ENCODE assay signal across 9 cellular contexts in genomic region chr7:157411580-157411979, GRCh38.
DNase-seq lines count a peak whose midpoint lies in the region; ATAC-seq and TF ChIP-seq lines count a peak whose summit lies in the region.
"Had no signal": no experiment of that assay in that cellular context is flagged by ENCODE, and none has a peak within 500 bp of the region (broad histone marks: within the 10 kb centered on the region; RNA-seq: fewer than 3 reads in every experiment).

No MANE protein-coding gene starts in this region.

- no peak for DNase-seq in activated naive CD4-positive, alpha-beta T cell treated with anti-CD3 and anti-CD28 coated beads for 36 hours
- no peak for DNase-seq in activated naive CD4-positive, alpha-beta T cell (lab: John Stamatoyannopoulos, UW)
- peak; percentile 78 for DNase-seq in activated CD4-positive, alpha-beta memory T cell treated with anti-CD3 and anti-CD28 coated beads for 36 hours
- DNase-seq in foreskin keratinocyte (no peak), COR-L47 (lab: John Stamatoyannopoulos, UW) (no peak), esophagus muscularis mucosa (ENCODE audit: extremely low spot score) (no peak)
- DNase-seq in stimulated activated CD8-positive, alpha-beta memory T cell treated with anti-CD3 and anti-CD28 coated beads, Interleukin-7, amount 100 ng/mL, for 4 hours (ENCODE audit: low read depth in 2 of 2), result peak; percentile 26 to 36
- DNase-seq: NCI-H1105 treated with DMSO at 0.1 percent for 48 hours had no signal

- ATAC-seq in foreskin keratinocyte (peak; percentile 6), HG03095 (IDR thresholded peaks at IDR 0.05; ENCODE audit: unreplicated experiment) (no peak)

- peaks cover 11% of the 10 kb centered on the region for H3K36me3 Mint-ChIP-seq in activated naive CD4-positive, alpha-beta T cell treated with anti-CD3 and anti-CD28 coated beads for 36 hours (ENCODE audit: low read depth)
- H3K36me3 Mint-ChIP-seq in activated CD4-positive, alpha-beta memory T cell treated with anti-CD3 and anti-CD28 coated beads for 36 hours, result peaks cover 27% of the 10 kb centered on the region

- intact Hi-C loops in activated naive CD4-positive, alpha-beta T cell treated with anti-CD3 and anti-CD28 coated beads for 36 hours (cut with micrococcal nuclease), result no loop called here
- intact Hi-C loops in activated CD4-positive, alpha-beta memory T cell treated with anti-CD3 and anti-CD28 coated beads for 36 hours (cut with micrococcal nuclease), result no loop called here
- intact Hi-C loops in esophagus muscularis mucosa (cut with DNase I), result no loop called here

- POLR2A ChIA-PET in activated CD4-positive, alpha-beta memory T cell treated with anti-CD3 and anti-CD28 coated beads for 36 hours (lab: Charles Lee), result no interaction called here

- no peak for TF ChIP-seq EP300 in esophagus muscularis mucosa (IDR thresholded peaks at IDR 0.05)

- H3K36me3 ChIP-seq in esophagus muscularis mucosa, result peaks cover 36 to 94% (median 88%) of the 10 kb centered on the region in 4 donors

- no peak overlapping the region for H3K4me3 ChIP-seq in esophagus muscularis mucosa

- no peak for TF ChIP-seq CTCF in foreskin keratinocyte (conservative IDR thresholded peaks at IDR 0.05)
- no peak for TF ChIP-seq CTCF in esophagus muscularis mucosa (IDR thresholded peaks at IDR 0.05)

- H3K27me3 ChIP-seq in foreskin keratinocyte (no peaks in the 10 kb centered on the region), esophagus muscularis mucosa (no peaks in the 10 kb centered on the region)

- H3K27me3 Mint-ChIP-seq in activated naive CD4-positive, alpha-beta T cell treated with anti-CD3 and anti-CD28 coated beads for 36 hours (ENCODE audit: low read depth), result no peaks in the 10 kb centered on the region
- H3K27me3 Mint-ChIP-seq in activated CD4-positive, alpha-beta memory T cell treated with anti-CD3 and anti-CD28 coated beads for 36 hours, result no peaks in the 10 kb centered on the region

- TF ChIP-seq POLR2A in esophagus muscularis mucosa (IDR thresholded peaks at IDR 0.05; ENCODE audit: low read depth), result no peak

- no peaks in the 10 kb centered on the region for H3K9me3 ChIP-seq in esophagus muscularis mucosa

- WGBS in esophagus muscularis mucosa, result 91% methylated on average over 19 of the region's 19 CpGs

- H3K4me1 ChIP-seq in foreskin keratinocyte, result peaks cover 4% of the 10 kb centered on the region
- H3K4me1 ChIP-seq in esophagus muscularis mucosa, result peaks cover 0 to under 1% (median 0%) of the 10 kb centered on the region in 4 donors

- peak overlapping the region; percentile 59 for H3K27ac Mint-ChIP-seq in activated naive CD4-positive, alpha-beta T cell treated with anti-CD3 and anti-CD28 coated beads for 36 hours
- H3K27ac Mint-ChIP-seq in activated CD4-positive, alpha-beta memory T cell treated with anti-CD3 and anti-CD28 coated beads for 36 hours, result peak overlapping the region; percentile 85

- CTCF ChIA-PET in activated naive CD4-positive, alpha-beta T cell treated with anti-CD3 and anti-CD28 coated beads for 36 hours (lab: Charles Lee), result no interaction called here
- CTCF ChIA-PET in activated CD4-positive, alpha-beta memory T cell treated with anti-CD3 and anti-CD28 coated beads for 36 hours (lab: Charles Lee), result no interaction called here

- H3K4me1 Mint-ChIP-seq in activated naive CD4-positive, alpha-beta T cell treated with anti-CD3 and anti-CD28 coated beads for 36 hours (ENCODE audit: low read depth), result peaks cover 3% of the 10 kb centered on the region
- H3K4me1 Mint-ChIP-seq in activated CD4-positive, alpha-beta memory T cell treated with anti-CD3 and anti-CD28 coated beads for 36 hours (ENCODE audit: low read depth), result peaks cover 22% of the 10 kb centered on the region

- H3K27ac ChIP-seq in foreskin keratinocyte, result no peak overlapping the region
- no peak overlapping the region for H3K27ac ChIP-seq in esophagus muscularis mucosa (replicated peaks in 1 of 4)

- no peaks in the 10 kb centered on the region for H3K9me3 Mint-ChIP-seq in activated naive CD4-positive, alpha-beta T cell treated with anti-CD3 and anti-CD28 coated beads for 36 hours
- no peaks in the 10 kb centered on the region for H3K9me3 Mint-ChIP-seq in activated CD4-positive, alpha-beta memory T cell treated with anti-CD3 and anti-CD28 coated beads for 36 hours

- no peak overlapping the region for H3K4me3 Mint-ChIP-seq in activated naive CD4-positive, alpha-beta T cell treated with anti-CD3 and anti-CD28 coated beads for 36 hours
- H3K4me3 Mint-ChIP-seq in activated CD4-positive, alpha-beta memory T cell treated with anti-CD3 and anti-CD28 coated beads for 36 hours, result peak overlapping the region; percentile 44

Comparison
In these comparisons a context has a peak if more than half of its experiments do, and no peak if none do; other contexts are left out.
1. DNase-seq: peak in activated CD4-positive, alpha-beta memory T cell treated with anti-CD3 and anti-CD28 coated beads for 36 hours (single experiment) and stimulated activated CD8-positive, alpha-beta memory T cell treated with anti-CD3 and anti-CD28 coated beads, Interleukin-7, amount 100 ng/mL, for 4 hours (2 of 2); none in activated naive CD4-positive, alpha-beta T cell treated with anti-CD3 and anti-CD28 coated beads for 36 hours (single experiment), activated naive CD4-positive, alpha-beta T cell (0 of 4), foreskin keratinocyte (0 of 2), COR-L47 (single experiment) and esophagus muscularis mucosa (single experiment).